18 cellular contexts compared by ENCODE assay signal in genomic region chr20:62879275-62880146, GRCh38.
"Had no signal": no experiment of that assay in that cellular context is flagged by ENCODE, and none has a peak within 500 bp of the region (broad histone marks: within the 10 kb centered on the region; RNA-seq: fewer than 3 reads in every experiment).

No MANE protein-coding gene starts in this region.

- H3K4me3 Mint-ChIP-seq: activated CD4-positive, alpha-beta T cell treated with anti-CD3 and anti-CD28 coated beads for 36 hours; activated CD8-positive, alpha-beta T cell treated with anti-CD3 and anti-CD28 coated beads for 36 hours; activated naive CD8-positive, alpha-beta T cell treated with anti-CD3 and anti-CD28 coated beads, Interleukin-2, amount 10 ng/mL, durations not matched to agents 7 days and 5 days; naive thymus-derived CD4-positive, alpha-beta T cell; stimulated activated naive CD8-positive, alpha-beta T cell treated with anti-CD3 and anti-CD28 coated beads, Interleukin-15, amount 100 ng/mL, for 72 hours had no signal

- H3K9me3 ChIP-seq: esophagus muscularis mucosa, psoas muscle, testis, upper lobe of right lung had no signal

- ATAC-seq: activated CD4-positive, alpha-beta T cell treated with anti-CD3 and anti-CD28 coated beads for 36 hours; activated CD8-positive, alpha-beta T cell treated with anti-CD3 and anti-CD28 coated beads for 36 hours; naive thymus-derived CD4-positive, alpha-beta T cell; psoas muscle; stimulated activated naive CD8-positive, alpha-beta T cell treated with anti-CD3 and anti-CD28 coated beads, Interleukin-15, amount 100 ng/mL, for 72 hours; upper lobe of right lung had no signal

- H3K27ac Mint-ChIP-seq: activated CD4-positive, alpha-beta T cell treated with anti-CD3 and anti-CD28 coated beads for 36 hours; activated CD8-positive, alpha-beta T cell treated with anti-CD3 and anti-CD28 coated beads for 36 hours; activated naive CD8-positive, alpha-beta T cell treated with anti-CD3 and anti-CD28 coated beads, Interleukin-2, amount 10 ng/mL, durations not matched to agents 7 days and 5 days; stimulated activated naive CD8-positive, alpha-beta T cell treated with anti-CD3 and anti-CD28 coated beads, Interleukin-15, amount 100 ng/mL, for 72 hours had no signal

- H3K9me3 Mint-ChIP-seq: activated CD8-positive, alpha-beta T cell treated with anti-CD3 and anti-CD28 coated beads for 36 hours; activated naive CD8-positive, alpha-beta T cell treated with anti-CD3 and anti-CD28 coated beads, Interleukin-2, amount 10 ng/mL, durations not matched to agents 7 days and 5 days; stimulated activated naive CD8-positive, alpha-beta T cell treated with anti-CD3 and anti-CD28 coated beads, Interleukin-15, amount 100 ng/mL, for 72 hours had no signal

- H3K27me3 Mint-ChIP-seq: activated CD4-positive, alpha-beta T cell treated with anti-CD3 and anti-CD28 coated beads for 36 hours; activated CD8-positive, alpha-beta T cell treated with anti-CD3 and anti-CD28 coated beads for 36 hours; activated naive CD8-positive, alpha-beta T cell treated with anti-CD3 and anti-CD28 coated beads, Interleukin-2, amount 10 ng/mL, durations not matched to agents 7 days and 5 days; stimulated activated naive CD8-positive, alpha-beta T cell treated with anti-CD3 and anti-CD28 coated beads, Interleukin-15, amount 100 ng/mL, for 72 hours had no signal

- DNase-seq: activated CD4-positive, alpha-beta T cell treated with anti-CD3 and anti-CD28 coated beads for 36 hours; activated CD8-positive, alpha-beta memory T cell treated with anti-CD3 and anti-CD28 coated beads, Interleukin-2, amount 50 U/mL, for 4 hours; activated CD8-positive, alpha-beta T cell treated with anti-CD3 and anti-CD28 coated beads for 36 hours; activated naive CD8-positive, alpha-beta T cell treated with anti-CD3 and anti-CD28 coated beads, Interleukin-2, amount 10 ng/mL, durations not matched to agents 7 days and 5 days; anterior cingulate cortex; cerebellar nuclear complex; naive thymus-derived CD4-positive, alpha-beta T cell; occipital lobe; stimulated activated CD4-positive, alpha-beta T cell treated with anti-CD3 and anti-CD28 coated beads, Interleukin-4, amount 100 ng/mL, for 1 hour; stimulated activated CD8-positive, alpha-beta memory T cell treated with anti-CD3 and anti-CD28 coated beads, Interleukin-4, amount 100 ng/mL, for 48 hours; stimulated activated naive CD8-positive, alpha-beta T cell treated with anti-CD3 and anti-CD28 coated beads, Interleukin-15, amount 100 ng/mL, for 72 hours; T-helper 1 cell; testis; upper lobe of right lung had no signal

- H3K4me3 ChIP-seq: esophagus muscularis mucosa, lung, psoas muscle, upper lobe of right lung had no signal

- H3K27ac ChIP-seq: esophagus muscularis mucosa, psoas muscle, upper lobe of right lung, VCaP had no signal

- H3K27me3 ChIP-seq: esophagus muscularis mucosa, testis, upper lobe of right lung had no signal
